Comparison of ENCODE assay signal across 17 cellular contexts in genomic region chr14:99263564-99264330, GRCh38. TPM values are rescaled to one million over a fixed set of nuclear protein-coding genes. Genes with fewer than 3 reads are reported as not detected.
DNase-seq lines count a peak whose midpoint lies in the region; ATAC-seq and TF ChIP-seq lines count a peak whose summit lies in the region.
"Had no signal": no experiment of that assay in that cellular context is flagged by ENCODE, and none has a peak within 500 bp of the region (broad histone marks: within the 10 kb centered on the region; RNA-seq: fewer than 3 reads in every experiment).

No MANE protein-coding gene starts in this region.

- no peak for DNase-seq in GM23338 (ENCODE audit: low spot score)
- no peak for DNase-seq in activated naive CD8-positive, alpha-beta T cell treated with anti-CD3 and anti-CD28 coated beads for 36 hours
- peak in 7 of 9 donors; percentile 19 to 46 (median 41) for DNase-seq in naive thymus-derived CD4-positive, alpha-beta T cell
- no peak for DNase-seq in SK-N-DZ (ENCODE audit: low spot score)
- no peak for DNase-seq in left cardiac atrium
- no peak for DNase-seq in mesenteric fat pad (ENCODE audit: low spot score)
- DNase-seq: AML-193; hippocampal formation; left ventricle myocardium inferior; naive B cell; NCI-H1694 treated with DMSO at 0.1 percent for 48 hours; NCI-H524; OCI-M1; stimulated activated CD4-positive, alpha-beta T cell treated with anti-CD3 and anti-CD28 coated beads, Interleukin-1b, Interleukin-23, amount 100 ng/mL, for 48 hours had no signal

- H3K27me3 ChIP-seq in BLaER1 (peaks cover 99% of the 10 kb centered on the region), GM23338 (ENCODE audit: insufficient read depth) (no peaks in the 10 kb centered on the region)
- no peaks in the 10 kb centered on the region for H3K27me3 ChIP-seq in naive thymus-derived CD4-positive, alpha-beta T cell (ENCODE audit: control insufficient read depth in 2 of 2, insufficient read depth in 2 of 2, low read length in 2 of 2)

- H3K4me3 ChIP-seq in BLaER1 (peak overlapping the region; percentile 51; the same call in 1 of the 2 replicates), GM23338 (peak overlapping the region; percentile 9; the same call in 1 of the 2 replicates)
- H3K4me3 ChIP-seq in naive thymus-derived CD4-positive, alpha-beta T cell (ENCODE audit: low read length), result peak overlapping the region; percentile 90
- H3K4me3 ChIP-seq: left ventricle myocardium inferior had no signal

- peak overlapping the region; percentile 55; the same call in 2 of the 3 replicates for H3K4me3 Mint-ChIP-seq in GM23338
- H3K4me3 Mint-ChIP-seq in activated naive CD8-positive, alpha-beta T cell treated with anti-CD3 and anti-CD28 coated beads for 36 hours, result peak overlapping the region; percentile 89
- peak overlapping the region; percentile 92 to 100 (median 96) for H3K4me3 Mint-ChIP-seq in naive thymus-derived CD4-positive, alpha-beta T cell
- H3K4me3 Mint-ChIP-seq: naive B cell had no signal

- POLR2A ChIA-PET in naive thymus-derived CD4-positive, alpha-beta T cell (lab: Charles Lee), result interaction anchor here (0.7 to 19.1 kb wide), 13 partner anchors 25 to 1286 kb away, joined by 3 to 1374 read pairs (median 34); no protein-coding TSS in a partner anchor

- H3K27ac ChIP-seq in BLaER1, result 0 out of 2 replicates have a peak overlapping the region, but pooled peaks have one; percentile 57
- H3K27ac ChIP-seq in GM23338 (ENCODE audit: low read depth), result 0 out of 2 replicates have a peak overlapping the region, but pooled peaks have one; percentile 33
- H3K27ac ChIP-seq in naive thymus-derived CD4-positive, alpha-beta T cell (ENCODE audit: low read depth, low read length), result peak overlapping the region; percentile 98
- H3K27ac ChIP-seq: left ventricle myocardium inferior, VCaP had no signal

- no peak overlapping the region for H2AFZ ChIP-seq in GM23338

- CTCF ChIA-PET in naive thymus-derived CD4-positive, alpha-beta T cell (lab: Charles Lee), result interaction anchor here (0.7 to 3.3 kb wide), 7 partner anchors 10 to 1280 kb away, joined by 3 to 10 read pairs (median 6); no protein-coding TSS in a partner anchor

- peaks cover 12% of the 10 kb centered on the region for H3K27me3 Mint-ChIP-seq in GM23338 (ENCODE audit: insufficient read depth, low read depth, poor library complexity)
- no peaks in the 10 kb centered on the region for H3K27me3 Mint-ChIP-seq in activated naive CD8-positive, alpha-beta T cell treated with anti-CD3 and anti-CD28 coated beads for 36 hours
- H3K27me3 Mint-ChIP-seq in naive thymus-derived CD4-positive, alpha-beta T cell, result peaks cover 0 to 3% (median 0%) of the 10 kb centered on the region in 5 donors

- no peaks in the 10 kb centered on the region for H3K9me3 ChIP-seq in BLaER1
- H3K9me3 ChIP-seq in naive thymus-derived CD4-positive, alpha-beta T cell (ENCODE audit: control insufficient read depth in 2 of 3, low read length in 3 of 3), result no peaks in the 10 kb centered on the region
- H3K9me3 ChIP-seq: left ventricle myocardium inferior had no signal

- H3K79me2 ChIP-seq in GM23338 (replicated peaks; ENCODE audit: insufficient read depth), result peaks cover 99% of the 10 kb centered on the region

- peaks cover 4% of the 10 kb centered on the region; the same call in 1 of the 2 replicates for H3F3A ChIP-seq in GM23338 (replicated peaks; ENCODE audit: low read depth)

- no peaks in the 10 kb centered on the region for H3K9me2 ChIP-seq in GM23338 (ENCODE audit: insufficient read depth)

- peaks cover 96% of the 10 kb centered on the region for H3K4me1 Mint-ChIP-seq in GM23338
- peaks cover 87% of the 10 kb centered on the region for H3K4me1 Mint-ChIP-seq in activated naive CD8-positive, alpha-beta T cell treated with anti-CD3 and anti-CD28 coated beads for 36 hours
- peaks cover 60 to 93% (median 80%) of the 10 kb centered on the region in 7 donors for H3K4me1 Mint-ChIP-seq in naive thymus-derived CD4-positive, alpha-beta T cell

- H3K9me3 Mint-ChIP-seq in GM23338, result no peaks in the 10 kb centered on the region
- no peaks in the 10 kb centered on the region for H3K9me3 Mint-ChIP-seq in activated naive CD8-positive, alpha-beta T cell treated with anti-CD3 and anti-CD28 coated beads for 36 hours
- H3K9me3 Mint-ChIP-seq in naive thymus-derived CD4-positive, alpha-beta T cell, result peaks cover 0 to 12% (median 0%) of the 10 kb centered on the region in 11 donors

- H3K9ac ChIP-seq in BLaER1, result peak overlapping the region; percentile 70

- no peak for TF ChIP-seq CTCF in GM23338 (conservative IDR thresholded peaks at IDR 0.05; ENCODE audit: low read depth in 2 of 2)

- no peak for ATAC-seq in GM23338
- ATAC-seq in naive thymus-derived CD4-positive, alpha-beta T cell, result no peak
- ATAC-seq in left cardiac atrium, result no peak
- no peak for ATAC-seq in GM21717 (IDR thresholded peaks at IDR 0.05; ENCODE audit: unreplicated experiment)

- H3K4me2 ChIP-seq in BLaER1, result peak overlapping the region; percentile 90
- peak overlapping the region; percentile 73 for H3K4me2 ChIP-seq in GM23338

- no peaks in the 10 kb centered on the region for H3K36me3 Mint-ChIP-seq in GM23338 (ENCODE audit: low read depth)
- peaks cover 60% of the 10 kb centered on the region for H3K36me3 Mint-ChIP-seq in activated naive CD8-positive, alpha-beta T cell treated with anti-CD3 and anti-CD28 coated beads for 36 hours
- peaks cover 19 to 95% (median 81%) of the 10 kb centered on the region in 5 donors for H3K36me3 Mint-ChIP-seq in naive thymus-derived CD4-positive, alpha-beta T cell
- H3K36me3 Mint-ChIP-seq: naive B cell had no signal

- intact Hi-C loops in naive thymus-derived CD4-positive, alpha-beta T cell (cut with micrococcal nuclease), result loop anchor here (1.0 to 10.0 kb wide), 6 partner anchors 279 to 1285 kb away; no protein-coding TSS in a partner anchor
- intact Hi-C loops in left cardiac atrium (cut with DNase I), result no loop called here

- H4K20me1 ChIP-seq in BLaER1 (peaks cover 99% of the 10 kb centered on the region), GM23338 (replicated peaks; ENCODE audit: insufficient read depth) (0 out of 2 replicates have a peak, but pooled peaks cover 8% of the 10 kb centered on the region)

- peak overlapping the region; percentile 55; the same call in 1 of the 2 replicates for H3K27ac Mint-ChIP-seq in GM23338
- H3K27ac Mint-ChIP-seq in activated naive CD8-positive, alpha-beta T cell treated with anti-CD3 and anti-CD28 coated beads for 36 hours, result peak overlapping the region; percentile 98
- peak overlapping the region; percentile 99 to 100 (median 100) for H3K27ac Mint-ChIP-seq in naive thymus-derived CD4-positive, alpha-beta T cell

- 0 out of 2 replicates have a peak, but pooled peaks cover 6% of the 10 kb centered on the region for H3K36me3 ChIP-seq in BLaER1
- no peaks in the 10 kb centered on the region for H3K36me3 ChIP-seq in GM23338 (ENCODE audit: insufficient read depth)
- H3K36me3 ChIP-seq in naive thymus-derived CD4-positive, alpha-beta T cell (ENCODE audit: control insufficient read depth in 2 of 3, insufficient read depth in 3 of 3, low read length in 3 of 3), result peaks cover 0 to 16% (median 6%) of the 10 kb centered on the region in 3 experiments
- H3K36me3 ChIP-seq: left ventricle myocardium inferior had no signal

- H3K4me1 ChIP-seq in BLaER1 (peaks cover 76% of the 10 kb centered on the region), GM23338 (ENCODE audit: insufficient read depth) (peaks cover 98% of the 10 kb centered on the region)
- peaks cover 43 to 63% of the 10 kb centered on the region in 2 donors for H3K4me1 ChIP-seq in naive thymus-derived CD4-positive, alpha-beta T cell (ENCODE audit: control insufficient read depth in 2 of 2, insufficient read depth in 2 of 2, low read length in 2 of 2)

TF ChIP-seq in GM23338, 12 proteins besides CTCF, POLR2A, EP300 and RAD21:
- no peak for TF ChIP-seq STAT1 (IDR thresholded peaks at IDR 0.05; ENCODE audit: unreplicated experiment)

RNA-seq across cellular contexts. Expression of gene BCL11B, which starts 8.2 kb away (rescaled TPM):
- 5.6 and 6.7 TPM in 2 replicates for total RNA-seq in GM23338 (2014; rRNA removed; shearing (Covaris generic))
- polyA plus RNA-seq in GM23338 (2016; fragmentation: Nextera tagmentation; extraction: Ambion mirVana), result 2.4 and 2.7 TPM in 2 replicates
- total RNA-seq in activated naive CD8-positive, alpha-beta T cell treated with anti-CD3 and anti-CD28 coated beads for 36 hours, result 10 to 100 TPM; 38.9 to 40.3 TPM
- total RNA-seq in naive thymus-derived CD4-positive, alpha-beta T cell, result 100 to 1,000 TPM in 4 of 5 experiments, 10 to 100 TPM in 1; 96.3 to 269 (median 223) TPM
- polyA plus RNA-seq in naive thymus-derived CD4-positive, alpha-beta T cell, result 10 to 100 TPM; 10.9 to 11.6 TPM
- 3.2 and 3.6 TPM in 2 replicates for polyA plus RNA-seq in SK-N-DZ (2014; cell fraction: cytosol; rRNA removed)
- 2.2 and 3.2 TPM in 2 replicates for polyA plus RNA-seq in SK-N-DZ (2014; cell fraction: nucleus; rRNA removed)
- total RNA-seq in left cardiac atrium, result under 1 TPM; 0.29 to 0.59 TPM
- total RNA-seq in mesenteric fat pad, result 0.67 TPM

Comparison
In these comparisons a context has a peak if more than half of its experiments do, and no peak if none do; other contexts are left out.
1. H3K27ac ChIP-seq: peak in every context shown above with its lines; median percentile 98 in naive thymus-derived CD4-positive, alpha-beta T cell; 57 in BLaER1; 33 in GM23338.
2. H3K4me3 ChIP-seq: peak in every context shown above with its lines; median percentile 90 in naive thymus-derived CD4-positive, alpha-beta T cell; 51 in BLaER1; 9 in GM23338.
3. DNase-seq: peak in naive thymus-derived CD4-positive, alpha-beta T cell (7 of 9); none in GM23338 (single experiment), activated naive CD8-positive, alpha-beta T cell treated with anti-CD3 and anti-CD28 coated beads for 36 hours (single experiment), SK-N-DZ (single experiment), left cardiac atrium (single experiment) and mesenteric fat pad (single experiment).
4. intact Hi-C loops: an anchor here in naive thymus-derived CD4-positive, alpha-beta T cell (1.0 to 10.0 kb wide); none called in left cardiac atrium.
5. Peak in every context shown above with its lines, with median percentiles within 50 percentile points of each other: H3K27ac Mint-ChIP-seq and H3K4me3 Mint-ChIP-seq.